8 cellular contexts compared by ENCODE assay signal in genomic region chr21:41360072-41360821, GRCh38.
A peak's percentile ranks its signal among the peaks of the same experiment; 100 is the strongest.
DNase-seq lines count a peak whose midpoint lies in the region; ATAC-seq and TF ChIP-seq lines count a peak whose summit lies in the region.

No MANE protein-coding gene starts in this region.

- no peak overlapping the region for H3K4me3 Mint-ChIP-seq in dendritic cell treated with granulocyte-macrophage colony-stimulating factor and Interleukin-4, amounts not matched to agents 40 ng/mL and 50 ng/mL, for 4 days
- no peak overlapping the region for H3K4me3 Mint-ChIP-seq in stimulated activated memory B cell treated with anti-CD40 and anti-IgM and Interleukin-4, amounts not matched to agents 10 μg/mL and 1 μg/mL and 100 μg/mL, for 72 hours

- no peak overlapping the region for H3K4me3 ChIP-seq in mucosa of stomach (ENCODE audit: low read length)

- H3K9ac ChIP-seq in mucosa of stomach (ENCODE audit: low read length), result peak overlapping the region; percentile 19

- H3K36me3 Mint-ChIP-seq in dendritic cell treated with granulocyte-macrophage colony-stimulating factor and Interleukin-4, amounts not matched to agents 40 ng/mL and 50 ng/mL, for 4 days (ENCODE audit: low read depth), result peaks cover 15% of the 10 kb centered on the region
- no peaks in the 10 kb centered on the region for H3K36me3 Mint-ChIP-seq in stimulated activated memory B cell treated with anti-CD40 and anti-IgM and Interleukin-4, amounts not matched to agents 10 μg/mL and 1 μg/mL and 100 μg/mL, for 72 hours

- intact Hi-C loops in dendritic cell treated with granulocyte-macrophage colony-stimulating factor and Interleukin-4, amounts not matched to agents 40 ng/mL and 50 ng/mL, for 4 days (cut with micrococcal nuclease), result loop anchor here (2.0 kb wide), 1 partner anchor 37 kb away; no protein-coding TSS in a partner anchor

- H3K9me3 ChIP-seq in mucosa of stomach (ENCODE audit: control insufficient read depth, low read length), result no peaks in the 10 kb centered on the region

- DNase-seq in NCI-H2029 (lab: John Stamatoyannopoulos, UW), result peak; percentile 70
- DNase-seq in germinal center (ENCODE audit: low spot score), result no peak
- DNase-seq in activated naive CD4-positive, alpha-beta T cell treated with anti-CD3 and anti-CD28 coated beads, Interleukin-2, amount 50 U/mL, for 16 hours, result no peak

- H3K4me1 Mint-ChIP-seq in dendritic cell treated with granulocyte-macrophage colony-stimulating factor and Interleukin-4, amounts not matched to agents 40 ng/mL and 50 ng/mL, for 4 days (ENCODE audit: low read depth), result peaks cover 37% of the 10 kb centered on the region
- H3K4me1 Mint-ChIP-seq in stimulated activated memory B cell treated with anti-CD40 and anti-IgM and Interleukin-4, amounts not matched to agents 10 μg/mL and 1 μg/mL and 100 μg/mL, for 72 hours, result peaks cover 33% of the 10 kb centered on the region

- H3K27ac ChIP-seq in C4-2B, result no peak overlapping the region

- H3K27me3 ChIP-seq in mucosa of stomach (ENCODE audit: control insufficient read depth, insufficient read depth, low read length), result no peaks in the 10 kb centered on the region

- no peaks in the 10 kb centered on the region for H3K9me3 Mint-ChIP-seq in dendritic cell treated with granulocyte-macrophage colony-stimulating factor and Interleukin-4, amounts not matched to agents 40 ng/mL and 50 ng/mL, for 4 days
- H3K9me3 Mint-ChIP-seq in stimulated activated memory B cell treated with anti-CD40 and anti-IgM and Interleukin-4, amounts not matched to agents 10 μg/mL and 1 μg/mL and 100 μg/mL, for 72 hours, result no peaks in the 10 kb centered on the region

- no peaks in the 10 kb centered on the region for H3K36me3 ChIP-seq in mucosa of stomach (ENCODE audit: control insufficient read depth, insufficient read depth, low read length)

- ATAC-seq in stimulated activated memory B cell treated with anti-CD40 and anti-IgM and Interleukin-4, amounts not matched to agents 10 μg/mL and 1 μg/mL and 100 μg/mL, for 72 hours, result no peak
- no peak for ATAC-seq in HG03439 (IDR thresholded peaks at IDR 0.05; ENCODE audit: unreplicated experiment)

- H3K27me3 Mint-ChIP-seq in dendritic cell treated with granulocyte-macrophage colony-stimulating factor and Interleukin-4, amounts not matched to agents 40 ng/mL and 50 ng/mL, for 4 days, result no peaks in the 10 kb centered on the region
- H3K27me3 Mint-ChIP-seq in stimulated activated memory B cell treated with anti-CD40 and anti-IgM and Interleukin-4, amounts not matched to agents 10 μg/mL and 1 μg/mL and 100 μg/mL, for 72 hours, result no peaks in the 10 kb centered on the region

- H3K4me1 ChIP-seq in mucosa of stomach (ENCODE audit: control insufficient read depth, insufficient read depth, low read length), result peaks cover 69% of the 10 kb centered on the region

- H3K27ac Mint-ChIP-seq in dendritic cell treated with granulocyte-macrophage colony-stimulating factor and Interleukin-4, amounts not matched to agents 40 ng/mL and 50 ng/mL, for 4 days, result peak overlapping the region; percentile 99
- no peak overlapping the region for H3K27ac Mint-ChIP-seq in stimulated activated memory B cell treated with anti-CD40 and anti-IgM and Interleukin-4, amounts not matched to agents 10 μg/mL and 1 μg/mL and 100 μg/mL, for 72 hours

- TF ChIP-seq CTCF in C4-2B (conservative IDR thresholded peaks at IDR 0.05), result peak; percentile 84
